18 cellular contexts compared by ENCODE assay signal in genomic region chr1:117321680-117322609, GRCh38.
"Had no signal": no experiment of that assay in that cellular context is flagged by ENCODE, and none has a peak within 500 bp of the region (broad histone marks: within the 10 kb centered on the region; RNA-seq: fewer than 3 reads in every experiment).

No MANE protein-coding gene starts in this region.

- H3K4me1 Mint-ChIP-seq: activated CD8-positive, alpha-beta memory T cell treated with anti-CD3 and anti-CD28 coated beads, Interleukin-2, amount 10 ng/mL, durations not matched to agents 7 days and 5 days; activated naive CD4-positive, alpha-beta T cell treated with anti-CD3 and anti-CD28 coated beads, Interleukin-2, amount 50 U/mL, for 24 hours; naive thymus-derived CD8-positive, alpha-beta T cell; stimulated activated naive CD8-positive, alpha-beta T cell treated with anti-CD3 and anti-CD28 coated beads, Interleukin-15, amount 100 ng/mL, for 72 hours had no signal

- H3K36me3 ChIP-seq: vagina had no signal

- H3K27ac ChIP-seq: foreskin keratinocyte, vagina had no signal

- H3K9me3 Mint-ChIP-seq: activated naive CD4-positive, alpha-beta T cell treated with anti-CD3 and anti-CD28 coated beads, Interleukin-2, amount 50 U/mL, for 24 hours; activated T-cell treated with anti-CD3 and anti-CD28 coated beads, Interleukin-2, amount 50 U/mL, for 24 hours; dendritic cell treated with granulocyte-macrophage colony-stimulating factor and Interleukin-4, amounts not matched to agents 40 ng/mL and 50 ng/mL, for 4 days; naive thymus-derived CD8-positive, alpha-beta T cell; stimulated activated naive CD8-positive, alpha-beta T cell treated with anti-CD3 and anti-CD28 coated beads, Interleukin-15, amount 100 ng/mL, for 72 hours had no signal

- H3K27me3 ChIP-seq: vagina had no signal

- ATAC-seq: activated CD8-positive, alpha-beta memory T cell treated with anti-CD3 and anti-CD28 coated beads, Interleukin-2, amount 10 ng/mL, durations not matched to agents 7 days and 5 days; esophagus mucosa; foreskin keratinocyte; mucosa of descending colon; naive thymus-derived CD8-positive, alpha-beta T cell; stimulated activated naive CD8-positive, alpha-beta T cell treated with anti-CD3 and anti-CD28 coated beads, Interleukin-15, amount 100 ng/mL, for 72 hours had no signal

- H3K4me3 ChIP-seq: lung, mucosa of descending colon, vagina had no signal

- H3K27ac Mint-ChIP-seq: activated CD8-positive, alpha-beta memory T cell treated with anti-CD3 and anti-CD28 coated beads, Interleukin-2, amount 10 ng/mL, durations not matched to agents 7 days and 5 days; activated naive CD4-positive, alpha-beta T cell treated with anti-CD3 and anti-CD28 coated beads, Interleukin-2, amount 50 U/mL, for 24 hours; activated T-cell treated with anti-CD3 and anti-CD28 coated beads, Interleukin-2, amount 50 U/mL, for 24 hours; dendritic cell treated with granulocyte-macrophage colony-stimulating factor and Interleukin-4, amounts not matched to agents 40 ng/mL and 50 ng/mL, for 4 days; stimulated activated naive CD8-positive, alpha-beta T cell treated with anti-CD3 and anti-CD28 coated beads, Interleukin-15, amount 100 ng/mL, for 72 hours had no signal

- H3K36me3 Mint-ChIP-seq: activated CD8-positive, alpha-beta memory T cell treated with anti-CD3 and anti-CD28 coated beads, Interleukin-2, amount 10 ng/mL, durations not matched to agents 7 days and 5 days; activated naive CD4-positive, alpha-beta T cell treated with anti-CD3 and anti-CD28 coated beads, Interleukin-2, amount 50 U/mL, for 24 hours; naive thymus-derived CD8-positive, alpha-beta T cell had no signal

- H3K9me3 ChIP-seq: mucosa of descending colon, vagina had no signal

- DNase-seq: activated CD4-positive, alpha-beta T cell treated with anti-CD3 and anti-CD28 coated beads, Interleukin-2, amount 50 U/mL, for 4 hours; activated CD4-positive, CD25-positive, alpha-beta regulatory T cell treated with anti-CD3 and anti-CD28 coated beads, Interleukin-2, amount 50 U/mL, for 72 hours; activated CD8-positive, alpha-beta memory T cell treated with anti-CD3 and anti-CD28 coated beads, Interleukin-2, amount 10 ng/mL, durations not matched to agents 7 days and 5 days; activated effector memory CD4-positive, alpha-beta T cell treated with Interleukin-2 at 50 U/mL for 16 hours; activated T-cell treated with anti-CD3 and anti-CD28 coated beads, Interleukin-2, amount 50 U/mL, for 24 hours; cerebellar nuclear complex; foreskin keratinocyte; head of caudate nucleus; mucosa of descending colon; naive thymus-derived CD8-positive, alpha-beta T cell; nucleus accumbens; stimulated activated CD4-positive, alpha-beta T cell treated with anti-CD3 and anti-CD28 coated beads, Interleukin-4, amount 100 ng/mL, for 4 hours; stimulated activated naive CD8-positive, alpha-beta T cell treated with anti-CD3 and anti-CD28 coated beads, Interleukin-15, amount 100 ng/mL, for 72 hours had no signal

- H3K4me1 ChIP-seq: foreskin keratinocyte, vagina had no signal

- H3K4me3 Mint-ChIP-seq: activated CD8-positive, alpha-beta memory T cell treated with anti-CD3 and anti-CD28 coated beads, Interleukin-2, amount 10 ng/mL, durations not matched to agents 7 days and 5 days; activated naive CD4-positive, alpha-beta T cell treated with anti-CD3 and anti-CD28 coated beads, Interleukin-2, amount 50 U/mL, for 24 hours; activated T-cell treated with anti-CD3 and anti-CD28 coated beads, Interleukin-2, amount 50 U/mL, for 24 hours; dendritic cell treated with granulocyte-macrophage colony-stimulating factor and Interleukin-4, amounts not matched to agents 40 ng/mL and 50 ng/mL, for 4 days; naive thymus-derived CD8-positive, alpha-beta T cell; stimulated activated naive CD8-positive, alpha-beta T cell treated with anti-CD3 and anti-CD28 coated beads, Interleukin-15, amount 100 ng/mL, for 72 hours had no signal
